1 cellular context compared by ENCODE assay signal in the genomic region with DNA sequence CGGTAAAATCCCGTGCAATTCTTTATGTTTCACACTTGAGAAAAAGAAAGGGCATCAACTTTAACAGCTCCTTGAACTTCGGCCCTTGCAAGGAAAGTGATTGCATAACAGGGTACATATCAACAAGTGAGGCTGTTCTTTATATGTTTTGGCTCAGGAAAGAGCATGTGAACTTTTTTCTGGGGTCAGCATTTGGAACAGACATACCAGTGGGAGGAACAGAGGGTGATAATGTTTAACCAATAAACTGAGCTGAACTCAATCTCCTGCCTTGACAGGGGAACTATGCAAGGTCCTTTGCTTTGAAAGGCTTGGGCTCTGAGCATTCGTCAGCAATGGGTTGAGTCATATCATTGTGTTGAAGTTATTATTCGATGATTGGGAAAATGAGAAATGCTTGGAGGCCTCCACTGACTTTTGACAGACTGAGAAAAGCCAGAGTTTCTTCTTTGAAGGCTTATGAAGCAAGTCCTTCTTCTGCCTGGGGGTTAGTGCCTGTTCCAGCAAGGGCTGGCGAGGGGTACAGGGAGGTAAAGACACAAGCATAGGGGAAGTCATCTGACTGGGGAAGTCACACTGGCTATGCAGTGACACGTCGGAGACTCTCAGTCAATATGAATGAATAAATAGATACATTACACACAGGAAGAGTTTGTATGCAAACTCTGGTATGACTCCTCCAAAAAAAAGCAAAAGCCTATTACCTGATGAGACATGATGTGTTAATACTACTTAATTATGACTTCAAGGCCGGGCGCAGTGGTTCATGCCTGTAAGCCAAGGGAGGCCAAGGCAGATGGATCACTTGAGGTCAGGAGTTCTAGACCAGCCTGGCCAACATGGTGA.
TF ChIP-seq lines count a peak whose summit lies in the region.

No MANE protein-coding gene starts in this region.

TF ChIP-seq in HepG2, 621 proteins besides CTCF, POLR2A, EP300 and RAD21 (continued from another document and continues in another):
- TF ChIP-seq ZNF318 (CRISPR knock-in tag; IDR thresholded peaks at IDR 0.05) (no peak), CREB1 (IDR thresholded peaks at IDR 0.05) (0 out of 2 replicates have a peak, but pooled peaks have one; percentile 30), CREB1 (CRISPR knock-in tag; IDR thresholded peaks at IDR 0.05) (peak; percentile 86), GABPB1 (CRISPR knock-in tag; IDR thresholded peaks at IDR 0.05) (no peak), ZNF292 (CRISPR knock-in tag; IDR thresholded peaks at IDR 0.05; ENCODE audit: borderline replicate concordance, low read depth) (peak; percentile 56; the same call in 1 of the 2 replicates), ZMAT3 (CRISPR knock-in tag; conservative IDR thresholded peaks at IDR 0.05) (0 out of 2 replicates have a peak, but pooled peaks have one; percentile 19), SATB2 (CRISPR knock-in tag; IDR thresholded peaks at IDR 0.05) (0 out of 2 replicates have a peak, but pooled peaks have one; percentile 60), HCFC1 (IDR thresholded peaks at IDR 0.05; ENCODE audit: low read depth, low read length) (no peak), ZNF652 (CRISPR knock-in tag; IDR thresholded peaks at IDR 0.05; ENCODE audit: borderline replicate concordance, low read depth) (peak; percentile 61; the same call in 1 of the 2 replicates), PRPF4 (IDR thresholded peaks at IDR 0.05; ENCODE audit: low read depth, low read length, poor library complexity, severe bottlenecking) (no peak), CEBPZ (IDR thresholded peaks at IDR 0.05; ENCODE audit: low read length) (no peak), ZHX2 (IDR thresholded peaks at IDR 0.05; ENCODE audit: low read depth) (0 out of 2 replicates have a peak, but pooled peaks have one; percentile 32), ZHX2 (CRISPR knock-in tag; IDR thresholded peaks at IDR 0.05; ENCODE audit: borderline replicate concordance) (no peak; the same call in 1 of the 2 replicates), ZNF713 (CRISPR knock-in tag; IDR thresholded peaks at IDR 0.05) (no peak), ZNF552 (CRISPR knock-in tag; IDR thresholded peaks at IDR 0.05; ENCODE audit: borderline replicate concordance) (0 out of 2 replicates have a peak, but pooled peaks have one; percentile 28), THAP11 (CRISPR knock-in tag; IDR thresholded peaks at IDR 0.05) (peak; percentile 74), PHF8 (CRISPR knock-in tag; IDR thresholded peaks at IDR 0.05) (peak; percentile 29; the same call in 1 of the 2 replicates), SIN3B (IDR thresholded peaks at IDR 0.05; ENCODE audit: low read length) (no peak), FLYWCH1 (CRISPR knock-in tag; IDR thresholded peaks at IDR 0.05) (no peak)
- TF ChIP-seq, protein P1, sequence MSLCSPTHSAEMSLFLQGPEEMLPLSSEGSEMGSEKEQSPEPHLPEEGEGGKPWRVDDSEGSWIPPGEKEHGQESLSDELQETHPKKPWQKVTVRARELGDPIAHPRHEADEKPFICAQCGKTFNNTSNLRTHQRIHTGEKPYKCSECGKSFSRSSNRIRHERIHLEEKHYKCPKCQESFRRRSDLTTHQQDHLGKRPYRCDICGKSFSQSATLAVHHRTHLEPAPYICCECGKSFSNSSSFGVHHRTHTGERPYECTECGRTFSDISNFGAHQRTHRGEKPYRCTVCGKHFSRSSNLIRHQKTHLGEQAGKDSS (CRISPR knock-in tag; IDR thresholded peaks at IDR 0.05; ENCODE audit: borderline replicate concordance, low read depth) = no peak
- TF ChIP-seq, protein P2, sequence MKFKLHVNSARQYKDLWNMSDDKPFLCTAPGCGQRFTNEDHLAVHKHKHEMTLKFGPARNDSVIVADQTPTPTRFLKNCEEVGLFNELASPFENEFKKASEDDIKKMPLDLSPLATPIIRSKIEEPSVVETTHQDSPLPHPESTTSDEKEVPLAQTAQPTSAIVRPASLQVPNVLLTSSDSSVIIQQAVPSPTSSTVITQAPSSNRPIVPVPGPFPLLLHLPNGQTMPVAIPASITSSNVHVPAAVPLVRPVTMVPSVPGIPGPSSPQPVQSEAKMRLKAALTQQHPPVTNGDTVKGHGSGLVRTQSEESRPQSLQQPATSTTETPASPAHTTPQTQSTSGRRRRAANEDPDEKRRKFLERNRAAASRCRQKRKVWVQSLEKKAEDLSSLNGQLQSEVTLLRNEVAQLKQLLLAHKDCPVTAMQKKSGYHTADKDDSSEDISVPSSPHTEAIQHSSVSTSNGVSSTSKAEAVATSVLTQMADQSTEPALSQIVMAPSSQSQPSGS (CRISPR knock-in tag; IDR thresholded peaks at IDR 0.05) = peak; percentile 88
- TF ChIP-seq, protein P3, sequence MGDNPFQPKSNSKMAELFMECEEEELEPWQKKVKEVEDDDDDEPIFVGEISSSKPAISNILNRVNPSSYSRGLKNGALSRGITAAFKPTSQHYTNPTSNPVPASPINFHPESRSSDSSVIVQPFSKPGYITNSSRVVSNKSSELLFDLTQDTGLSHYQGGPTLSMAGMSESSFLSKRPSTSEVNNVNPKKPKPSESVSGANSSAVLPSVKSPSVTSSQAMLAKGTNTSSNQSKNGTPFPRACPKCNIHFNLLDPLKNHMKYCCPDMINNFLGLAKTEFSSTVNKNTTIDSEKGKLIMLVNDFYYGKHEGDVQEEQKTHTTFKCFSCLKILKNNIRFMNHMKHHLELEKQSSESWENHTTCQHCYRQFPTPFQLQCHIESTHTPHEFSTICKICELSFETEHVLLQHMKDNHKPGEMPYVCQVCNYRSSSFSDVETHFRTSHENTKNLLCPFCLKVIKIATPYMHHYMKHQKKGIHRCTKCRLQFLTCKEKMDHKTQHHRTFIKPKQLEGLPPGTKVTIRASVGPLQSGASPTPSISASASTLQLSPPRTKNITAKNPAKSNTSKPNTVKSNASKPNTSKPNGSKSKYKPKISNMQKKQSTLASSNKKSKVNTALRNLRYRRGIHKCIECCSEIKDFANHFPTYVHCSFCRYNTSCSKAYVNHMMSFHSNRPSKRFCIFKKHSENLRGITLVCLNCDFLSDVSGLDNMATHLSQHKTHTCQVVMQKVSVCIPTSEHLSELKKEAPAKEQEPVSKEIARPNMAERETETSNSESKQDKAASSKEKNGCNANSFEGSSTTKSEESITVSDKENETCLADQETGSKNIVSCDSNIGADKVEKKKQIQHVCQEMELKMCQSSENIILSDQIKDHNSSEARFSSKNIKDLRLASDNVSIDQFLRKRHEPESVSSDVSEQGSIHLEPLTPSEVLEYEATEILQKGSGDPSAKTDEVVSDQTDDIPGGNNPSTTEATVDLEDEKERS (CRISPR knock-in tag; IDR thresholded peaks at IDR 0.05) = peak; percentile 33; the same call in 1 of the 2 replicates
